In the genomic region with DNA sequence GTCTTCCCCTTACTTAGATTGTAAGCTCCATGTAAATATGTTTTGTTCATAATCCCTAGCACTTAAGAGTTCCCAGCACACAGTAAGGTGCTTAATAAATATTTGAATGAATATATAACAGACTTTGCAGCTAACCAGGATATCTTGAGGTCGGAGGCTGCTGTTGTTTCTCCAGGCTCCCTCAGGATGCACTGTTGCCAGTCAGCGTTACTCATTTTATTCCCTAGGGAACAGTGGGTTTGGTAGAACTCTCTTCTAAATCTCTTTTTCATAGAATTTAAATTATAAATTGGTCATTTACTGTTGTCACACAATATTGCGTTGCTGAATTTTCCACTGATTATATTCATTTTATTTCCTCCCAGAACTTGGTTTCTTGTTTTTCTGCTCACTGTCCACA, we compare ENCODE assay signal across 8 cellular contexts. TPM values are rescaled to one million over a fixed set of nuclear protein-coding genes. Genes with fewer than 3 reads are reported as not detected.
DNase-seq lines count a peak whose midpoint lies in the region; ATAC-seq and TF ChIP-seq lines count a peak whose summit lies in the region.

No MANE protein-coding gene starts in this region.

- no peaks in the 10 kb centered on the region for H3K27me3 ChIP-seq in kidney epithelial cell (ENCODE audit: control insufficient read depth, insufficient read depth, low read length)
- H3K27me3 ChIP-seq in transverse colon: no peaks in the 10 kb centered on the region

- intact Hi-C loops in transverse colon (cut with DNase I; ENCODE audit: low total_unique reads): loop anchor here (5.0 kb wide), 1 partner anchor 57 kb away; a partner anchor contains a TSS

- peaks cover 8% of the 10 kb centered on the region for H3K36me3 Mint-ChIP-seq in activated T-cell treated with anti-CD3 and anti-CD28 coated beads, Interleukin-2, amount 50 U/mL, for 4 hours (ENCODE audit: insufficient read depth)
- H3K36me3 Mint-ChIP-seq in activated naive CD8-positive, alpha-beta T cell treated with anti-CD3 and anti-CD28 coated beads, Interleukin-2, amount 10 ng/mL, durations not matched to agents 7 days and 5 days: peaks cover 15% of the 10 kb centered on the region

- H3K9me3 ChIP-seq in transverse colon: no peaks in the 10 kb centered on the region

- H3K27ac ChIP-seq in transverse colon: peak overlapping the region; percentile 99 to 100 (median 99)

- peaks cover 15% of the 10 kb centered on the region for H3K4me1 Mint-ChIP-seq in activated T-cell treated with anti-CD3 and anti-CD28 coated beads, Interleukin-2, amount 50 U/mL, for 4 hours (ENCODE audit: low read depth)
- H3K4me1 Mint-ChIP-seq in activated naive CD8-positive, alpha-beta T cell treated with anti-CD3 and anti-CD28 coated beads, Interleukin-2, amount 10 ng/mL, durations not matched to agents 7 days and 5 days: peaks cover 10% of the 10 kb centered on the region

- no peaks in the 10 kb centered on the region for H3K27me3 Mint-ChIP-seq in activated T-cell treated with anti-CD3 and anti-CD28 coated beads, Interleukin-2, amount 50 U/mL, for 4 hours (ENCODE audit: low read depth)
- peaks cover 3% of the 10 kb centered on the region for H3K27me3 Mint-ChIP-seq in activated naive CD8-positive, alpha-beta T cell treated with anti-CD3 and anti-CD28 coated beads, Interleukin-2, amount 10 ng/mL, durations not matched to agents 7 days and 5 days

- peak overlapping the region; percentile 82 for H3K4me3 ChIP-seq in kidney epithelial cell (ENCODE audit: low read depth, low read length)
- H3K4me3 ChIP-seq in transverse colon: peak overlapping the region in 3 of 4 donors; percentile 90 to 95 (median 93)

- WGBS in transverse colon (ENCODE audit: low coverage in 1 of 2), 2 donors: 44 to 48% methylated on average over 3 of the region's 3 CpGs

- H3K9me3 Mint-ChIP-seq in activated T-cell treated with anti-CD3 and anti-CD28 coated beads, Interleukin-2, amount 50 U/mL, for 4 hours: no peaks in the 10 kb centered on the region
- no peaks in the 10 kb centered on the region for H3K9me3 Mint-ChIP-seq in activated naive CD8-positive, alpha-beta T cell treated with anti-CD3 and anti-CD28 coated beads, Interleukin-2, amount 10 ng/mL, durations not matched to agents 7 days and 5 days

- no peak for DNase-seq in activated T-cell treated with anti-CD3 and anti-CD28 coated beads, Interleukin-2, amount 50 U/mL, for 4 hours
- DNase-seq in activated T-cell treated with anti-CD3 and anti-CD28 coated beads, Interleukin-2, amount 50 U/mL, for 1 hour: no peak
- DNase-seq in activated naive CD8-positive, alpha-beta T cell treated with anti-CD3 and anti-CD28 coated beads, Interleukin-2, amount 10 ng/mL, durations not matched to agents 7 days and 5 days: no peak
- DNase-seq in kidney epithelial cell (ENCODE audit: low read depth) (no peak), transverse colon (no peak), NCI-H510A (lab: John Stamatoyannopoulos, UW) (no peak), HPDE6-E6E7 (ENCODE audit: extremely low spot score) (no peak)

- H3K4me3 Mint-ChIP-seq in activated T-cell treated with anti-CD3 and anti-CD28 coated beads, Interleukin-2, amount 50 U/mL, for 4 hours: peak overlapping the region; percentile 84
- H3K4me3 Mint-ChIP-seq in activated naive CD8-positive, alpha-beta T cell treated with anti-CD3 and anti-CD28 coated beads, Interleukin-2, amount 10 ng/mL, durations not matched to agents 7 days and 5 days: peak overlapping the region; percentile 82

- in situ Hi-C loops in transverse colon (cut with MboI; ENCODE audit: low pct_ligation_motif_present in 1 of 4, low pct_unique_long_range_greater_than_20kb in 1 of 4, low sequenced_read_pairs in 3 of 4): loop anchor here in 3 of 4 donors (10.0 kb wide), 2 partner anchors 54 to 56 kb away; a partner anchor contains a TSS

- POLR2A ChIA-PET in activated naive CD8-positive, alpha-beta T cell treated with anti-CD3 and anti-CD28 coated beads, Interleukin-2, amount 10 ng/mL, durations not matched to agents 7 days and 5 days (lab: Charles Lee): interaction anchor here (0.8 to 3.8 kb wide), 9 partner anchors 10 to 398 kb away, joined by 3 to 47 read pairs (median 3); a partner anchor contains a TSS

- peak overlapping the region; percentile 86 for H3K27ac Mint-ChIP-seq in activated naive CD8-positive, alpha-beta T cell treated with anti-CD3 and anti-CD28 coated beads, Interleukin-2, amount 10 ng/mL, durations not matched to agents 7 days and 5 days

- no peak for ATAC-seq in activated T-cell treated with anti-CD3 and anti-CD28 coated beads, Interleukin-2, amount 50 U/mL, for 4 hours
- ATAC-seq in activated naive CD8-positive, alpha-beta T cell treated with anti-CD3 and anti-CD28 coated beads, Interleukin-2, amount 10 ng/mL, durations not matched to agents 7 days and 5 days (ENCODE audit: low read depth): no peak
- no peak for ATAC-seq in HG03460 (IDR thresholded peaks at IDR 0.05; ENCODE audit: unreplicated experiment)

- H3K36me3 ChIP-seq in kidney epithelial cell (ENCODE audit: control insufficient read depth, insufficient read depth, low read length): no peaks in the 10 kb centered on the region
- no peaks in the 10 kb centered on the region for H3K36me3 ChIP-seq in transverse colon

- peaks cover 20 to 29% (median 27%) of the 10 kb centered on the region in 4 donors for H3K4me1 ChIP-seq in transverse colon

- no peak for TF ChIP-seq POLR2A in transverse colon (IDR thresholded peaks at IDR 0.05)

- TF ChIP-seq CTCF in kidney epithelial cell (IDR thresholded peaks at IDR 0.05; ENCODE audit: insufficient read depth, low read length, poor library complexity, severe bottlenecking) (no peak), transverse colon (IDR thresholded peaks at IDR 0.05) (no peak)

- no peak for TF ChIP-seq EP300 in transverse colon (IDR thresholded peaks at IDR 0.05; ENCODE audit: low read depth)

RNA-seq across cellular contexts. Expression of a gene that starts 1.0 kb away (rescaled TPM):
- 100 to 1,000 TPM; 315 to 356 (median 341) TPM for total RNA-seq in activated T-cell treated with anti-CD3 and anti-CD28 coated beads, Interleukin-2, amount 50 U/mL, for 4 hours
- 100 to 1,000 TPM; 190 to 201 TPM for total RNA-seq in activated naive CD8-positive, alpha-beta T cell treated with anti-CD3 and anti-CD28 coated beads, Interleukin-2, amount 10 ng/mL, durations not matched to agents 7 days and 5 days
- total RNA-seq in kidney epithelial cell (191 and 213 TPM in 2 replicates), transverse colon (100 to 1,000 TPM; 129 to 163 (median 152) TPM)

RNA-seq across cellular contexts. Expression of a gene that starts 54.9 kb away (rescaled TPM):
- total RNA-seq in activated T-cell treated with anti-CD3 and anti-CD28 coated beads, Interleukin-2, amount 50 U/mL, for 4 hours: 100 to 1,000 TPM; 203 to 213 (median 213) TPM
- total RNA-seq in activated naive CD8-positive, alpha-beta T cell treated with anti-CD3 and anti-CD28 coated beads, Interleukin-2, amount 10 ng/mL, durations not matched to agents 7 days and 5 days: 10 to 100 TPM; 72.7 to 76.3 TPM
- total RNA-seq in kidney epithelial cell: 21.7 and 23.5 TPM in 2 replicates
- 10 to 100 TPM; 16.0 to 40.6 (median 26.9) TPM for total RNA-seq in transverse colon
